ENCODE assay signal across 12 cellular contexts in genomic region chr11:116731821-116732739, GRCh38. TPM values are rescaled to one million over a fixed set of nuclear protein-coding genes. Genes with fewer than 3 reads are reported as not detected.
DNase-seq lines count a peak whose midpoint lies in the region; ATAC-seq and TF ChIP-seq lines count a peak whose summit lies in the region.
"Had no signal": no experiment of that assay in that cellular context is flagged by ENCODE, and none has a peak within 500 bp of the region (broad histone marks: within the 10 kb centered on the region; RNA-seq: fewer than 3 reads in every experiment).

No MANE protein-coding gene starts in this region.

- peaks cover 7% of the 10 kb centered on the region for H3K4me1 Mint-ChIP-seq in MCF 10A (ENCODE audit: insufficient read depth, unreplicated experiment)
- peaks cover 8% of the 10 kb centered on the region for H3K4me1 Mint-ChIP-seq in activated T-helper 17 cell treated with anti-CD3 and anti-CD28 coated beads, Interleukin-2, amount 50 U/mL, for 72 hours

- H3K27ac ChIP-seq in mammary epithelial cell (ENCODE audit: insufficient read depth, low read depth, low read length) (no peak overlapping the region), left lung (no peak overlapping the region), lower lobe of right lung (no peak overlapping the region)
- H3K27ac ChIP-seq: epithelial cell of prostate, SJSA1 had no signal

- H3K79me2 ChIP-seq in mammary epithelial cell (ENCODE audit: insufficient read depth, low read length): no peaks in the 10 kb centered on the region

- BruUV-seq in mammary epithelial cell (replicated peaks; lab: Mats Ljungman, UMichigan): no TSS peak
- no TSS peak for BruUV-seq in MCF 10A (replicated peaks; lab: Mats Ljungman, UMichigan)

- H3K4me1 ChIP-seq in mammary epithelial cell (ENCODE audit: insufficient read depth, low read length) (no peaks in the 10 kb centered on the region), left lung (peaks cover 0 to 6% of the 10 kb centered on the region in 2 donors), lower lobe of right lung (no peaks in the 10 kb centered on the region)
- H3K4me1 ChIP-seq: SJSA1 had no signal

- WGBS in mammary epithelial cell (ENCODE audit: low coverage, missing lambda C conversion rate): 93% methylated on average over 9 of the region's 18 CpGs

- H3K9me3 ChIP-seq in mammary epithelial cell (replicated peaks; ENCODE audit: insufficient read depth, low read length): no peaks in the 10 kb centered on the region
- H3K9me3 ChIP-seq in left lung: no peaks in the 10 kb centered on the region
- H3K9me3 ChIP-seq in lower lobe of right lung: no peaks in the 10 kb centered on the region
- H3K9me3 ChIP-seq: SJSA1 had no signal

- peak overlapping the region; percentile 10 for H2AFZ ChIP-seq in mammary epithelial cell (ENCODE audit: low read depth, low read length)

- in situ Hi-C loops in mammary epithelial cell (cut with MboI; ENCODE audit: low sequenced_read_pairs in 2 of 2): no loop called here

- ATAC-seq in activated T-helper 17 cell treated with anti-CD3 and anti-CD28 coated beads, Interleukin-2, amount 50 U/mL, for 72 hours (replicated peaks): no peak
- ATAC-seq in left lung (peak; percentile 6), lower lobe of right lung (no peak), HG02884 (IDR thresholded peaks at IDR 0.05; ENCODE audit: unreplicated experiment) (no peak)

- CTCF ChIA-PET in mammary epithelial cell (lab: Charles Lee; ENCODE audit: low non-redundant PET): interaction anchor here (1.0 to 1.2 kb wide), 2 partner anchors 11 to 104 kb away, joined by 7 read pairs; no protein-coding TSS in a partner anchor
- CTCF ChIA-PET in MCF 10A (lab: Yijun Ruan, JAX): interaction anchor here (0.5 to 5.1 kb wide), 25 partner anchors 10 to 1763 kb away, joined by 3 to 34 read pairs (median 4); partner anchors contain the start of gene APOA1

- no peaks in the 10 kb centered on the region for H3K36me3 ChIP-seq in mammary epithelial cell (ENCODE audit: insufficient read depth, low read length)
- H3K36me3 ChIP-seq in left lung: no peaks in the 10 kb centered on the region
- no peaks in the 10 kb centered on the region for H3K36me3 ChIP-seq in lower lobe of right lung
- H3K36me3 ChIP-seq: SJSA1 had no signal

- TF ChIP-seq CTCF in mammary epithelial cell (conservative IDR thresholded peaks at IDR 0.05 in 1 of 2, IDR thresholded peaks at IDR 0.05 in 1 of 2; ENCODE audit: extremely low read depth in 1 of 2, insufficient read depth in 1 of 2, low read depth in 1 of 2, low read length in 2 of 2) (no peak), MCF 10A (IDR thresholded peaks at IDR 0.05; ENCODE audit: unreplicated experiment) (no peak), left lung (IDR thresholded peaks at IDR 0.05) (no peak), lower lobe of right lung (IDR thresholded peaks at IDR 0.05) (no peak)

- intact Hi-C loops in mammary epithelial cell (cut with micrococcal nuclease): loop anchor here (1.0 to 2.0 kb wide), 3 partner anchors 105 to 494 kb away; partner anchors contain the start of gene APOA1
- intact Hi-C loops in MCF 10A (cut with micrococcal nuclease): loop anchor here (1.0 to 5.0 kb wide), 3 partner anchors 105 to 495 kb away; partner anchors contain the start of gene APOA1
- intact Hi-C loops in left lung (cut with DNase I): no loop called here
- intact Hi-C loops in lower lobe of right lung (cut with DNase I): no loop called here

- no peak overlapping the region for H3K4me3 ChIP-seq in mammary epithelial cell (replicated peaks in 1 of 3; ENCODE audit: insufficient read depth in 1 of 3, low read depth in 2 of 3, low read length in 3 of 3)
- no peak overlapping the region for H3K4me3 ChIP-seq in left lung
- no peak overlapping the region for H3K4me3 ChIP-seq in lower lobe of right lung
- H3K4me3 ChIP-seq: SJSA1 had no signal

- H3K4me3 Mint-ChIP-seq in MCF 10A (ENCODE audit: unreplicated experiment): no peak overlapping the region
- peak overlapping the region; percentile 22 for H3K4me3 Mint-ChIP-seq in activated T-helper 17 cell treated with anti-CD3 and anti-CD28 coated beads, Interleukin-2, amount 50 U/mL, for 72 hours

- no peak overlapping the region for H3K9ac ChIP-seq in mammary epithelial cell (ENCODE audit: insufficient read depth, low read length)

- no peaks in the 10 kb centered on the region for H3K9me3 Mint-ChIP-seq in MCF 10A (ENCODE audit: unreplicated experiment)
- H3K9me3 Mint-ChIP-seq in activated T-helper 17 cell treated with anti-CD3 and anti-CD28 coated beads, Interleukin-2, amount 50 U/mL, for 72 hours: no peaks in the 10 kb centered on the region

- H3K36me3 Mint-ChIP-seq in MCF 10A (ENCODE audit: insufficient read depth, unreplicated experiment): no peaks in the 10 kb centered on the region
- H3K36me3 Mint-ChIP-seq in activated T-helper 17 cell treated with anti-CD3 and anti-CD28 coated beads, Interleukin-2, amount 50 U/mL, for 72 hours (ENCODE audit: low read depth): no peaks in the 10 kb centered on the region

- H4K20me1 ChIP-seq in mammary epithelial cell (ENCODE audit: insufficient read depth, low read length): no peaks in the 10 kb centered on the region

- no peak overlapping the region for H3K27ac Mint-ChIP-seq in MCF 10A (ENCODE audit: low read depth, unreplicated experiment)
- no peak overlapping the region for H3K27ac Mint-ChIP-seq in activated T-helper 17 cell treated with anti-CD3 and anti-CD28 coated beads, Interleukin-2, amount 50 U/mL, for 72 hours

- H3K4me2 ChIP-seq in mammary epithelial cell (ENCODE audit: insufficient read depth, low read depth, low read length): no peak overlapping the region

- no peak for DNase-seq in mammary epithelial cell
- no peak for DNase-seq in MCF 10A (ENCODE audit: unreplicated experiment)
- DNase-seq in left lung: peak in 1 of 2 donors; percentile 10
- no peak for DNase-seq in NCI-H2107 treated with DMSO at 0.1 percent for 48 hours (lab: John Stamatoyannopoulos, UW; ENCODE audit: unreplicated experiment)
- no peak for DNase-seq in NCI-H2171 treated with DMSO at 0.1 percent for 48 hours (lab: John Stamatoyannopoulos, UW)
- no peak for DNase-seq in lower lobe of right lung

- H3K27me3 Mint-ChIP-seq in MCF 10A (ENCODE audit: insufficient read depth, unreplicated experiment): no peaks in the 10 kb centered on the region
- peaks cover 9% of the 10 kb centered on the region for H3K27me3 Mint-ChIP-seq in activated T-helper 17 cell treated with anti-CD3 and anti-CD28 coated beads, Interleukin-2, amount 50 U/mL, for 72 hours

- H3K27me3 ChIP-seq in mammary epithelial cell (ENCODE audit: insufficient read depth, low read length) (peaks cover 4% of the 10 kb centered on the region), left lung (peaks cover 0 to 25% of the 10 kb centered on the region in 2 donors), lower lobe of right lung (ENCODE audit: low read depth) (peaks cover 14% of the 10 kb centered on the region)
- H3K27me3 ChIP-seq: SJSA1 had no signal

- dilution Hi-C loops in mammary epithelial cell (cut with HindIII; ENCODE audit: low sequenced_read_pairs): no loop called here

- POLR2A ChIA-PET in MCF 10A (lab: Yijun Ruan, JAX): interaction anchor here (0.7 kb wide), 2 partner anchors 11 to 35 kb away, joined by 3 read pairs; no protein-coding TSS in a partner anchor

RNA-seq across cellular contexts. Expression of gene BUD13, which starts 40.7 kb away (rescaled TPM):
- total RNA-seq in mammary epithelial cell (10 to 100 TPM in 1 of 2 donors, 1 to 10 TPM in 1; 9.2 to 15.5 TPM), MCF 10A (2022) (11.8 and 15.1 TPM in 2 replicates), left lung (10 to 100 TPM; 12.5 to 14.7 TPM), lower lobe of right lung (15.8 TPM)
- 14.4 TPM for polyA plus RNA-seq in mammary epithelial cell
- 14.1 TPM for polyA minus RNA-seq in mammary epithelial cell
- total RNA-seq in activated T-helper 17 cell treated with anti-CD3 and anti-CD28 coated beads, Interleukin-2, amount 50 U/mL, for 72 hours: 10 to 100 TPM; 22.0 to 28.7 TPM

RNA-seq across cellular contexts. Expression of gene ZPR1, which starts 55.7 kb away (rescaled TPM):
- total RNA-seq in mammary epithelial cell (10 to 100 TPM; 35.7 to 67.9 TPM), MCF 10A (2022) (82.5 and 105 TPM in 2 replicates), left lung (10 to 100 TPM; 30.5 to 52.2 TPM), lower lobe of right lung (35.4 TPM)
- 57.6 TPM for polyA plus RNA-seq in mammary epithelial cell
- polyA minus RNA-seq in mammary epithelial cell: 43.6 TPM
- total RNA-seq in activated T-helper 17 cell treated with anti-CD3 and anti-CD28 coated beads, Interleukin-2, amount 50 U/mL, for 72 hours: 10 to 100 TPM; 66.4 to 98.1 TPM

RNA-seq across cellular contexts. Expression of gene APOA5, which starts 59.6 kb away (rescaled TPM):
- total RNA-seq in mammary epithelial cell (not detected), MCF 10A (2022) (not detected in 2 replicates), left lung (not detected), lower lobe of right lung (0.41 TPM)
- polyA plus RNA-seq in mammary epithelial cell: not detected
- polyA minus RNA-seq in mammary epithelial cell: not detected
- not detected for total RNA-seq in activated T-helper 17 cell treated with anti-CD3 and anti-CD28 coated beads, Interleukin-2, amount 50 U/mL, for 72 hours
- total RNA-seq: left cardiac atrium, right cardiac atrium, SJSA1 had no signal
- polyA plus RNA-seq: right cardiac atrium had no signal

Comparison
In these comparisons a context has a peak if more than half of its experiments do, and no peak if none do; other contexts are left out.
1. intact Hi-C loops: an anchor here in mammary epithelial cell (1.0 to 2.0 kb wide) and MCF 10A (1.0 to 5.0 kb wide); none called in left lung and lower lobe of right lung.